In the genomic region with DNA sequence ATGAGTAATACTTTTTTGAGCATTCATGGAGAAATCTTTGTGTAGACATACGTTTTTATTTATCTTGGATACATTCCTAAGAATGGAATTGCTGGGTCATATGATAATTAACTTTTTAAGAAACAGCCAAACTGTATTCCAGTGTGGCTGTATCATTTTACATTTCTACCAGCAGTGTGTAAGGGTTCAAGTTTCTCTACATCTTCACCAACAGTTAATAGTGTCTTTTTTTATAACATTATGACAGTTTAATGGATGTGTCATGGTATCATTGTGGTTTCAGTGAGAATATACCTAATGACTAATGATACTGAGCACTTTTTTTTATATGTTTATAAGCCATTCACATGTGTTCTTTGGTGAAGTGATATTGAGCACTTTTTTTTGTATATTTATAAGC, we compare ENCODE assay signal across 13 cellular contexts. TPM values are rescaled to one million over a fixed set of nuclear protein-coding genes. Genes with fewer than 3 reads are reported as not detected.
DNase-seq lines count a peak whose midpoint lies in the region; ATAC-seq, FAIRE-seq and TF ChIP-seq lines count a peak whose summit lies in the region.
"Had no signal": no experiment of that assay in that cellular context is flagged by ENCODE, and none has a peak within 500 bp of the region (broad histone marks: within the 10 kb centered on the region; RNA-seq: fewer than 3 reads in every experiment).

No MANE protein-coding gene starts in this region.

- no peak overlapping the region for H4K91ac ChIP-seq in IMR-90 (ENCODE audit: insufficient read depth, low read depth, low read length)

- intact Hi-C loops in IMR-90 (cut with micrococcal nuclease) (loop anchor here (5.0 kb wide), 1 partner anchor 52 kb away; the partner anchor contains the start of gene NIPBL), tibial artery (cut with DNase I; ENCODE audit: low total_unique reads) (no loop called here)

- TF ChIP-seq POLR2A in IMR-90 (IDR thresholded peaks at IDR 0.05; ENCODE audit: low read depth, low read length) = no peak

- TF ChIP-seq RAD21 in IMR-90 (IDR thresholded peaks at IDR 0.05; ENCODE audit: low read length) = no peak

- in situ Hi-C loops in IMR-90 (cut with MboI; ENCODE audit: low sequenced_read_pairs) = no loop called here

- peak; percentile 85 for ATAC-seq in IMR-90 (ENCODE audit: low read depth)
- ATAC-seq: Panc1 had no signal

- no peak overlapping the region for H3K4me3 ChIP-seq in IMR-90 (ENCODE audit: insufficient read depth, low read depth, low read length)
- no peak overlapping the region for H3K4me3 ChIP-seq in tibial artery
- H3K4me3 ChIP-seq: thyroid gland had no signal

- 0 out of 2 replicates have a peak overlapping the region, but pooled peaks have one; percentile 31 for H3K4me2 ChIP-seq in IMR-90 (ENCODE audit: low read depth, low read length)

- H3K27me3 Mint-ChIP-seq in nephron (ENCODE audit: low read depth) = no peaks in the 10 kb centered on the region

- H3K9me3 ChIP-seq in IMR-90 (ENCODE audit: control insufficient read depth, insufficient read depth, low read length) (no peaks in the 10 kb centered on the region), tibial artery (no peaks in the 10 kb centered on the region)
- H3K9me3 ChIP-seq: thyroid gland had no signal

- H3K36me3 ChIP-seq in IMR-90 (ENCODE audit: control insufficient read depth, insufficient read depth, low read length) (0 out of 2 replicates have a peak, but pooled peaks cover 1% of the 10 kb centered on the region), tibial artery (no peaks in the 10 kb centered on the region)
- H3K36me3 ChIP-seq: thyroid gland had no signal

- no peak overlapping the region for H3K23ac ChIP-seq in IMR-90 (ENCODE audit: low read depth, low read length)

- peaks cover 23 to 40% of the 10 kb centered on the region in 2 experiments for H3K79me1 ChIP-seq in IMR-90 (ENCODE audit: low read depth in 1 of 2, low read length in 2 of 2)

- H2AK9ac ChIP-seq in IMR-90 (replicated peaks; ENCODE audit: low read depth, low read length, poor library complexity) = no peak overlapping the region

- no peak overlapping the region for H3K4me3 Mint-ChIP-seq in nephron
- H3K4me3 Mint-ChIP-seq: neural crest cell had no signal

- H3K14ac ChIP-seq in IMR-90 (replicated peaks; ENCODE audit: low read depth, low read length) = no peak overlapping the region

- H2BK20ac ChIP-seq in IMR-90 (ENCODE audit: low read depth, low read length) = no peak overlapping the region

- no peak overlapping the region for H3K4ac ChIP-seq in IMR-90 (ENCODE audit: low read depth, low read length)

- H3K4me1 Mint-ChIP-seq in nephron = peaks cover 23% of the 10 kb centered on the region
- H3K4me1 Mint-ChIP-seq: neural crest cell had no signal

- POLR2A ChIA-PET in IMR-90 (lab: Charles Lee; ENCODE audit: unreplicated experiment) = no interaction called here

- H3K27ac ChIP-seq in IMR-90 (ENCODE audit: insufficient read depth, low read length) (no peak overlapping the region), tibial artery (no peak overlapping the region)
- H3K27ac ChIP-seq: thyroid gland had no signal

- no peak overlapping the region for H2BK120ac ChIP-seq in IMR-90 (ENCODE audit: low read depth, low read length)

- CTCF ChIA-PET in IMR-90 (lab: Yijun Ruan, JAX) = no interaction called here

- 0 out of 2 replicates have a peak, but pooled peaks cover 2% of the 10 kb centered on the region for H3K9me1 ChIP-seq in IMR-90 (ENCODE audit: insufficient read depth, low read length)

- peaks cover 7% of the 10 kb centered on the region for H3K9me3 Mint-ChIP-seq in nephron

- H3K27me3 ChIP-seq in IMR-90 (ENCODE audit: control insufficient read depth, insufficient read depth, low read length) = no peaks in the 10 kb centered on the region
- H3K27me3 ChIP-seq in tibial artery = no peaks in the 10 kb centered on the region
- H3K27me3 ChIP-seq: thyroid gland had no signal

- no peak overlapping the region for H3K56ac ChIP-seq in IMR-90 (ENCODE audit: extremely low read depth, insufficient read depth, low read length)

- H4K5ac ChIP-seq in IMR-90 (ENCODE audit: low read depth, low read length) = no peak overlapping the region

- H2BK5ac ChIP-seq in IMR-90 (ENCODE audit: low read depth, low read length, poor library complexity, severe bottlenecking) = no peak overlapping the region

- peaks cover 66% of the 10 kb centered on the region for H4K20me1 ChIP-seq in IMR-90 (ENCODE audit: insufficient read depth, low read length)

- no peak overlapping the region for H2AFZ ChIP-seq in IMR-90 (replicated peaks; ENCODE audit: low read length, poor library complexity)

- H3K9ac ChIP-seq in IMR-90 (ENCODE audit: low read depth, low read length) = no peak overlapping the region

- H4K8ac ChIP-seq in IMR-90 (ENCODE audit: low read depth in 2 of 2, low read length in 2 of 2) = no peak overlapping the region

- BruUV-seq in IMR-90 (replicated peaks; lab: Mats Ljungman, UMichigan) = no TSS peak

- peaks cover 20% of the 10 kb centered on the region for H3K36me3 Mint-ChIP-seq in nephron (ENCODE audit: low read depth)

- dilution Hi-C loops in IMR-90 (cut with HindIII; ENCODE audit: low sequenced_read_pairs, unreplicated experiment) = no loop called here

- DNase-seq in IMR-90 = peak; percentile 86
- DNase-seq in brain pericyte (ENCODE audit: low read depth, low spot score) = peak; percentile 15
- no peak for DNase-seq in ecto neural progenitor cell (ENCODE audit: low spot score)
- DNase-seq in tibial artery = no peak
- no peak for DNase-seq in RPMI8226
- DNase-seq: activated CD4-positive, alpha-beta T cell treated with anti-CD3 and anti-CD28 coated beads for 48 hours; NCI-H1048; stimulated activated CD4-positive, alpha-beta T cell treated with anti-CD3 and anti-CD28 coated beads, Interleukin-4, amount 100 ng/mL, for 24 hours; thyroid gland had no signal

- no peak overlapping the region for H2AK5ac ChIP-seq in IMR-90 (ENCODE audit: low read depth, low read length)

- peak overlapping the region in 2 of 3 experiments; percentile 38 to 51 for H3K27ac Mint-ChIP-seq in nephron

- WGBS in IMR-90 (ENCODE audit: extremely low coverage in 2 of 2, insufficient read length in 1 of 2), 2 experiments = no CpG with 5 or more reads among the region's 1 CpG

- H2BK15ac ChIP-seq in IMR-90 (ENCODE audit: low read depth, low read length) = no peak overlapping the region

- TF ChIP-seq CTCF in IMR-90 (conservative IDR thresholded peaks at IDR 0.05; ENCODE audit: low read depth, low read length) = no peak
- TF ChIP-seq CTCF in nephron (IDR thresholded peaks at IDR 0.05; ENCODE audit: unreplicated experiment in 3 of 3) = no peak
- no peak for TF ChIP-seq CTCF in tibial artery (IDR thresholded peaks at IDR 0.05)

- H3K4me1 ChIP-seq in IMR-90 (ENCODE audit: control insufficient read depth, insufficient read depth, low read length) (0 out of 2 replicates have a peak, but pooled peaks cover 2% of the 10 kb centered on the region), tibial artery (peaks cover 0 to 62% (median 15%) of the 10 kb centered on the region in 4 donors)

- H3K18ac ChIP-seq in IMR-90 (ENCODE audit: low read depth, low read length) = no peak overlapping the region

- peak; percentile 30 for FAIRE-seq in G401.6 (lab: Jason Lieb, UNC)

TF ChIP-seq in IMR-90, 13 proteins besides CTCF, POLR2A, EP300 and RAD21:
- TF ChIP-seq CHD1 (IDR thresholded peaks at IDR 0.05; ENCODE audit: low read depth, low read length) = no peak
- TF ChIP-seq MAZ (IDR thresholded peaks at IDR 0.05; ENCODE audit: borderline replicate concordance, low read depth, low read length) = no peak
- no peak for TF ChIP-seq NFE2L2 (IDR thresholded peaks at IDR 0.05; ENCODE audit: low read depth, low read length)

RNA-seq across cellular contexts. Expression of gene NIPBL, which starts 52.4 kb away (rescaled TPM):
- total RNA-seq in IMR-90 (2012; rRNA removed) = 31.7 and 46.4 TPM in 2 replicates
- polyA plus RNA-seq in IMR-90 (2012; rRNA removed) = 8.4 and 10.1 TPM in 2 replicates
- polyA plus RNA-seq in IMR-90 (2012; cell fraction: cytosol; rRNA removed) = 2.7 and 2.9 TPM in 2 replicates
- 3.2 and 17.4 TPM in 2 replicates for polyA plus RNA-seq in IMR-90 (2012; cell fraction: nucleus; rRNA removed; ENCODE audit: low replicate concordance)

Comparison
In these comparisons a context has a peak if more than half of its experiments do, and no peak if none do; other contexts are left out.
1. DNase-seq: peak in IMR-90 (single experiment) and brain pericyte (single experiment); none in ecto neural progenitor cell (single experiment), tibial artery (0 of 2) and RPMI8226 (single experiment).